23 cellular contexts compared by ENCODE assay signal in genomic region chr5:75662080-75662479, GRCh38. TPM values are rescaled to one million over a fixed set of nuclear protein-coding genes. Genes with fewer than 3 reads are reported as not detected.
DNase-seq lines count a peak whose midpoint lies in the region; ATAC-seq, FAIRE-seq and TF ChIP-seq lines count a peak whose summit lies in the region.
"Had no signal": no experiment of that assay in that cellular context is flagged by ENCODE, and none has a peak within 500 bp of the region (broad histone marks: within the 10 kb centered on the region; RNA-seq: fewer than 3 reads in every experiment).

No MANE protein-coding gene starts in this region.

- H4K20me1 ChIP-seq in H1 (replicated peaks in 1 of 2; ENCODE audit: control insufficient read depth in 1 of 2, insufficient read depth in 2 of 2, low read length in 2 of 2): no peaks in the 10 kb centered on the region
- H4K20me1 ChIP-seq: BLaER1 had no signal

- H3K79me1 ChIP-seq in H1 (ENCODE audit: low read depth, low read length): no peaks in the 10 kb centered on the region

- H3K9me3 Mint-ChIP-seq in activated CD8-positive, alpha-beta T cell treated with anti-CD3 and anti-CD28 coated beads, Interleukin-2, amount 10 ng/mL, durations not matched to agents 7 days and 5 days (ENCODE audit: insufficient read depth): no peaks in the 10 kb centered on the region
- H3K9me3 Mint-ChIP-seq: CD8-positive, alpha-beta T cell; GM23338; HFFc6 had no signal

- H3K36me3 Mint-ChIP-seq in activated CD8-positive, alpha-beta T cell treated with anti-CD3 and anti-CD28 coated beads, Interleukin-2, amount 10 ng/mL, durations not matched to agents 7 days and 5 days (ENCODE audit: low read depth): no peaks in the 10 kb centered on the region
- H3K36me3 Mint-ChIP-seq: CD4-positive, CD25-positive, alpha-beta regulatory T cell; CD8-positive, alpha-beta T cell had no signal

- H3K56ac ChIP-seq in H1 (replicated peaks; ENCODE audit: insufficient read length, low read depth, low read length): no peak overlapping the region

- no peak overlapping the region for H2BK5ac ChIP-seq in H1 (ENCODE audit: low read depth, low read length)

- no peaks in the 10 kb centered on the region for H3K36me3 ChIP-seq in H1 (ENCODE audit: control insufficient read depth in 2 of 4, insufficient read depth in 4 of 4, low read length in 3 of 4)
- H3K36me3 ChIP-seq: BLaER1, HAP-1 had no signal

- no peak overlapping the region for H3K23ac ChIP-seq in H1 (ENCODE audit: insufficient read length)

- CTCF ChIA-PET in H1 (lab: Charles Lee; ENCODE audit: partially characterized antibody): no interaction called here
- CTCF ChIA-PET in activated CD8-positive, alpha-beta T cell treated with anti-CD3 and anti-CD28 coated beads, Interleukin-2, amount 10 ng/mL, durations not matched to agents 7 days and 5 days (lab: Charles Lee): no interaction called here

- no peaks in the 10 kb centered on the region for H3K27me3 Mint-ChIP-seq in activated CD8-positive, alpha-beta T cell treated with anti-CD3 and anti-CD28 coated beads, Interleukin-2, amount 10 ng/mL, durations not matched to agents 7 days and 5 days (ENCODE audit: low read depth)
- H3K27me3 Mint-ChIP-seq: CD4-positive, CD25-positive, alpha-beta regulatory T cell had no signal

- no peak for ATAC-seq in activated CD8-positive, alpha-beta T cell treated with anti-CD3 and anti-CD28 coated beads, Interleukin-2, amount 10 ng/mL, durations not matched to agents 7 days and 5 days
- ATAC-seq: CD8-positive, alpha-beta T cell; GM23338 had no signal

- 0 out of 2 replicates have a peak overlapping the region, but pooled peaks have one; percentile 21 for H2AFZ ChIP-seq in H1 (ENCODE audit: low read length)
- H2AFZ ChIP-seq: GM23338 had no signal

- POLR2A ChIA-PET in H1 (lab: Charles Lee; ENCODE audit: partially characterized antibody): no interaction called here
- POLR2A ChIA-PET in activated CD8-positive, alpha-beta T cell treated with anti-CD3 and anti-CD28 coated beads, Interleukin-2, amount 10 ng/mL, durations not matched to agents 7 days and 5 days (lab: Charles Lee): no interaction called here

- no peak overlapping the region for H2BK120ac ChIP-seq in H1 (replicated peaks; ENCODE audit: low read depth, low read length)

- no peaks in the 10 kb centered on the region for H3K27me3 ChIP-seq in H1 (replicated peaks in 1 of 4; ENCODE audit: control insufficient read depth in 3 of 4, extremely low read depth in 1 of 4, insufficient read depth in 3 of 4, low read length in 3 of 4)
- H3K27me3 ChIP-seq: BLaER1 had no signal

- TF ChIP-seq CTCF in H1 (IDR thresholded peaks at IDR 0.05; ENCODE audit: control extremely low read depth in 1 of 3, insufficient read depth in 1 of 3, low read depth in 1 of 3, low read length in 3 of 3): no peak

- H2AK5ac ChIP-seq in H1 (ENCODE audit: low read depth, low read length): no peak overlapping the region

- H3K27ac Mint-ChIP-seq in activated CD8-positive, alpha-beta T cell treated with anti-CD3 and anti-CD28 coated beads, Interleukin-2, amount 10 ng/mL, durations not matched to agents 7 days and 5 days: no peak overlapping the region
- H3K27ac Mint-ChIP-seq: CD4-positive, CD25-positive, alpha-beta regulatory T cell; CD8-positive, alpha-beta T cell; GM23338; HFFc6 had no signal

- H4K91ac ChIP-seq in H1 (replicated peaks; ENCODE audit: insufficient read length, low read length): no peak overlapping the region

- H2BK15ac ChIP-seq in H1 (ENCODE audit: low read length): no peak overlapping the region

- no peak overlapping the region for H3K27ac ChIP-seq in H1 (ENCODE audit: low read depth, low read length)
- H3K27ac ChIP-seq: BLaER1, C4-2B had no signal

- no peak overlapping the region for H3K4me3 Mint-ChIP-seq in activated CD8-positive, alpha-beta T cell treated with anti-CD3 and anti-CD28 coated beads, Interleukin-2, amount 10 ng/mL, durations not matched to agents 7 days and 5 days
- H3K4me3 Mint-ChIP-seq: CD4-positive, CD25-positive, alpha-beta regulatory T cell; CD8-positive, alpha-beta T cell; GM23338; HFFc6 had no signal

- no peak overlapping the region for H3K18ac ChIP-seq in H1 (ENCODE audit: extremely low read depth, low read length)

- H3K23me2 ChIP-seq in H1 (ENCODE audit: low read depth, low read length): no peaks in the 10 kb centered on the region

- H3K4ac ChIP-seq in H1 (replicated peaks; ENCODE audit: insufficient read length, low read depth, low read length): no peak overlapping the region

- 80% methylated on average over 1 of the region's 1 CpG; no CpG with 5 or more reads in 1 of the 2 experiments for WGBS in H1 (ENCODE audit: extremely low coverage in 1 of 2, insufficient coverage in 1 of 2, insufficient read length in 1 of 2, insufficient replicate concordance in 2 of 2, low coverage in 1 of 2, low lambda C conversion rate in 2 of 2, missing lambda C conversion rate in 1 of 2), 2 experiments

- peak; percentile 89 for DNase-seq in NCI-H69 (lab: John Stamatoyannopoulos, UW)
- peak; percentile 85 for DNase-seq in SK-N-DZ (ENCODE audit: low spot score)
- no peak for DNase-seq in H1 (ENCODE audit: low read depth in 1 of 2, low spot score in 2 of 2)
- no peak for DNase-seq in dermis blood vessel endothelial cell
- DNase-seq in DMS53 treated with DMSO at 0.1 percent for 48 hours (lab: John Stamatoyannopoulos, UW; ENCODE audit: unreplicated experiment): no peak
- no peak for DNase-seq in activated CD8-positive, alpha-beta T cell treated with anti-CD3 and anti-CD28 coated beads, Interleukin-2, amount 10 ng/mL, durations not matched to agents 7 days and 5 days
- DNase-seq: Caco-2; CD4-positive, CD25-positive, alpha-beta regulatory T cell; CD8-positive, alpha-beta T cell; DMS153; DMS79; EL; GF-D8; HFFc6 had no signal

- FAIRE-seq in H1 (lab: Jason Lieb, UNC): no peak
- FAIRE-seq: GM12891, GM18507, H54 had no signal

- H3K14ac ChIP-seq in H1 (ENCODE audit: insufficient read length): no peak overlapping the region

- TF ChIP-seq EP300 in H1 (IDR thresholded peaks at IDR 0.05; ENCODE audit: borderline replicate concordance in 1 of 2, low read depth in 2 of 2, low read length in 2 of 2): no peak

- TF ChIP-seq RAD21 in H1 (IDR thresholded peaks at IDR 0.05 in 1 of 2, conservative IDR thresholded peaks at IDR 0.05 in 1 of 2; ENCODE audit: low read depth in 2 of 2, low read length in 2 of 2): no peak

- H4K5ac ChIP-seq in H1 (ENCODE audit: insufficient read length, low read depth, low read length): no peak overlapping the region

- H3K4me2 ChIP-seq in H1 (ENCODE audit: insufficient read depth in 1 of 2, low read depth in 2 of 2, low read length in 2 of 2): no peak overlapping the region
- H3K4me2 ChIP-seq: BLaER1, GM23338 had no signal

- H2BK12ac ChIP-seq in H1 (ENCODE audit: low read depth, low read length): no peak overlapping the region

- H3K4me1 ChIP-seq in H1 (replicated peaks in 1 of 4; ENCODE audit: control insufficient read depth in 3 of 4, insufficient read depth in 4 of 4, low read length in 3 of 4): no peaks in the 10 kb centered on the region
- H3K4me1 ChIP-seq: BLaER1, Caco-2 had no signal

- no peak overlapping the region for H2BK20ac ChIP-seq in H1 (ENCODE audit: low read length)

- H3K9me3 ChIP-seq in H1 (ENCODE audit: insufficient read depth in 2 of 2, low read depth in 1 of 2, low read length in 1 of 2): no peaks in the 10 kb centered on the region
- H3K9me3 ChIP-seq: BLaER1, Caco-2, HAP-1 had no signal

- no peak overlapping the region for H4K8ac ChIP-seq in H1 (ENCODE audit: extremely low read depth, insufficient read depth, low read length)

- TF ChIP-seq POLR2A in H1 (IDR thresholded peaks at IDR 0.05; ENCODE audit: control extremely low read depth in 1 of 2, low read depth in 2 of 2, low read length in 2 of 2): no peak

- no peaks in the 10 kb centered on the region for H3K79me2 ChIP-seq in H1 (ENCODE audit: control insufficient read depth in 1 of 2, insufficient read depth in 2 of 2, low read length in 2 of 2)

- peaks cover 7% of the 10 kb centered on the region for H3K4me1 Mint-ChIP-seq in activated CD8-positive, alpha-beta T cell treated with anti-CD3 and anti-CD28 coated beads, Interleukin-2, amount 10 ng/mL, durations not matched to agents 7 days and 5 days (ENCODE audit: low read depth)
- H3K4me1 Mint-ChIP-seq: CD4-positive, CD25-positive, alpha-beta regulatory T cell had no signal

- no peak overlapping the region for H3K4me3 ChIP-seq in H1 (ENCODE audit: extremely low read depth in 1 of 4, insufficient read depth in 2 of 4, low read depth in 3 of 4, low read length in 4 of 4)
- H3K4me3 ChIP-seq: BLaER1, GM23338, HAP-1 had no signal

- H3K9ac ChIP-seq in H1 (replicated peaks in 1 of 4; ENCODE audit: extremely low read depth in 1 of 4, low read depth in 3 of 4, low read length in 3 of 4): no peak overlapping the region
- H3K9ac ChIP-seq: BLaER1 had no signal

RNA-seq across cellular contexts. Expression of gene ANKDD1B, which starts 50.8 kb away (rescaled TPM):
- 0.28 TPM in 1 of 2 replicates, not detected in the other for polyA plus RNA-seq in SK-N-DZ (2014; cell fraction: cytosol; rRNA removed)
- polyA plus RNA-seq in SK-N-DZ (2014; cell fraction: nucleus; rRNA removed): 0.10 and 0.67 TPM in 2 replicates
- 0.22 TPM in 1 of 2 replicates, not detected in the other for total RNA-seq in H1 (2021; fragmentation: NEBNext Ultra II Directional; extraction: Animal tissue kit (Norgen Biotek cat#: 25700))
- polyA plus RNA-seq in H1 (2011; rRNA removed): 0.06 and 0.08 TPM in 2 replicates
- polyA plus RNA-seq in H1 (2011; cell fraction: cytosol; rRNA removed): 0.18 TPM
- polyA plus RNA-seq in H1 (2011; cell fraction: nucleus; rRNA removed): 0.20 TPM
- 0.07 to 0.11 TPM in 2 of 4 replicates, not detected in the others for polyA plus RNA-seq in H1 (2012, experiment 1 of 2)
- not detected for polyA plus RNA-seq in H1 (2012, experiment 2 of 2)
- polyA plus RNA-seq in H1 (2013, experiment 1 of 2): 0.06 TPM
- polyA plus RNA-seq in H1 (2013, experiment 2 of 2): 0.04 TPM
- 0.09 and 0.27 TPM in 2 replicates for polyA minus RNA-seq in H1 (2011; rRNA and poly(A)+ RNA removed)
- polyA minus RNA-seq in H1 (2011; cell fraction: cytosol; rRNA and poly(A)+ RNA removed): not detected
- not detected for polyA minus RNA-seq in H1 (2011; cell fraction: nucleus; rRNA and poly(A)+ RNA removed)
- total RNA-seq in dermis blood vessel endothelial cell: 0.68 and 1.1 TPM in 2 replicates
- total RNA-seq in activated CD8-positive, alpha-beta T cell treated with anti-CD3 and anti-CD28 coated beads, Interleukin-2, amount 10 ng/mL, durations not matched to agents 7 days and 5 days: under 1 TPM; 0.18 to 0.32 TPM
- total RNA-seq: A172; A673; CD8-positive, alpha-beta T cell had no signal

RNA-seq across cellular contexts. Expression of gene POC5, which starts 55.2 kb away (rescaled TPM):
- 52.5 and 75.8 TPM in 2 replicates for polyA plus RNA-seq in SK-N-DZ (2014; cell fraction: cytosol; rRNA removed)
- polyA plus RNA-seq in SK-N-DZ (2014; cell fraction: nucleus; rRNA removed): 58.8 and 82.5 TPM in 2 replicates
- total RNA-seq in H1 (2021; fragmentation: NEBNext Ultra II Directional; extraction: Animal tissue kit (Norgen Biotek cat#: 25700)): 11.2 and 11.9 TPM in 2 replicates
- 9.5 and 12.1 TPM in 2 replicates for polyA plus RNA-seq in H1 (2011; rRNA removed)
- polyA plus RNA-seq in H1 (2011; cell fraction: cytosol; rRNA removed): 12.4 TPM
- 6.3 TPM for polyA plus RNA-seq in H1 (2011; cell fraction: nucleus; rRNA removed)
- polyA plus RNA-seq in H1 (2012, experiment 1 of 2): 5.7 to 8.2 TPM (median 6.9 TPM) in 4 replicates
- polyA plus RNA-seq in H1 (2012, experiment 2 of 2): 0.79 TPM
- 7.9 TPM for polyA plus RNA-seq in H1 (2013, experiment 1 of 2)
- 7.9 TPM for polyA plus RNA-seq in H1 (2013, experiment 2 of 2)
- polyA minus RNA-seq in H1 (2011; rRNA and poly(A)+ RNA removed): 9.7 and 13.2 TPM in 2 replicates
- polyA minus RNA-seq in H1 (2011; cell fraction: cytosol; rRNA and poly(A)+ RNA removed): 11.7 TPM
- 17.7 TPM for polyA minus RNA-seq in H1 (2011; cell fraction: nucleus; rRNA and poly(A)+ RNA removed)
- 14.0 and 14.7 TPM in 2 replicates for total RNA-seq in dermis blood vessel endothelial cell
- total RNA-seq in activated CD8-positive, alpha-beta T cell treated with anti-CD3 and anti-CD28 coated beads, Interleukin-2, amount 10 ng/mL, durations not matched to agents 7 days and 5 days: 10 to 100 TPM; 21.3 to 23.9 TPM

Comparison
In these comparisons a context has a peak if more than half of its experiments do, and no peak if none do; other contexts are left out.
1. DNase-seq: peak in NCI-H69 (single experiment) and SK-N-DZ (single experiment); none in H1 (0 of 2), dermis blood vessel endothelial cell (single experiment), DMS53 treated with DMSO at 0.1 percent for 48 hours (single experiment) and activated CD8-positive, alpha-beta T cell treated with anti-CD3 and anti-CD28 coated beads, Interleukin-2, amount 10 ng/mL, durations not matched to agents 7 days and 5 days (single experiment).